Comparison of ENCODE assay signal across 12 cellular contexts in genomic region chr1:10511494-10511885, GRCh38. TPM values are rescaled to one million over a fixed set of nuclear protein-coding genes. Genes with fewer than 3 reads are reported as not detected.
DNase-seq lines count a peak whose midpoint lies in the region; ATAC-seq, FAIRE-seq and TF ChIP-seq lines count a peak whose summit lies in the region.
"Had no signal": no experiment of that assay in that cellular context is flagged by ENCODE, and none has a peak within 500 bp of the region (broad histone marks: within the 10 kb centered on the region; RNA-seq: fewer than 3 reads in every experiment).

No MANE protein-coding gene starts in this region.

- ATAC-seq in RWPE2 (ENCODE audit: low read depth) = no peak
- ATAC-seq in HG03469 (IDR thresholded peaks at IDR 0.05; ENCODE audit: unreplicated experiment) = no peak

- peak overlapping the region; percentile 91 for H3K27ac ChIP-seq in RWPE2 (ENCODE audit: poor library complexity, severe bottlenecking)
- H3K27ac ChIP-seq in effector memory CD4-positive, alpha-beta T cell (ENCODE audit: insufficient read depth, low read length, poor library complexity, severe bottlenecking) = peak overlapping the region; percentile 80
- H3K27ac ChIP-seq: HL-60, parathyroid adenoma had no signal

- no peak for FAIRE-seq in frontal cortex (lab: Jason Lieb, UNC)
- FAIRE-seq: G401.6 had no signal

- H3K4me1 ChIP-seq in RWPE2 (ENCODE audit: insufficient read depth, poor library complexity, severe bottlenecking) = peaks cover 39% of the 10 kb centered on the region
- H3K4me1 ChIP-seq in effector memory CD4-positive, alpha-beta T cell (ENCODE audit: control insufficient read depth, insufficient read depth, low read length, poor library complexity, severe bottlenecking) = peaks cover 75% of the 10 kb centered on the region
- peaks cover 41% of the 10 kb centered on the region for H3K4me1 ChIP-seq in skeletal muscle satellite cell (ENCODE audit: control insufficient read depth, insufficient read depth, low read length)

- H3K4me2 ChIP-seq in skeletal muscle satellite cell (ENCODE audit: low read length) = peak overlapping the region; percentile 83

- H3K9me3 ChIP-seq in RWPE2 (ENCODE audit: severe bottlenecking) (no peaks in the 10 kb centered on the region), skeletal muscle satellite cell (replicated peaks; ENCODE audit: low read length) (no peaks in the 10 kb centered on the region)
- H3K9me3 ChIP-seq in effector memory CD4-positive, alpha-beta T cell (ENCODE audit: control insufficient read depth, low read length) = no peaks in the 10 kb centered on the region

- H3K27me3 ChIP-seq in RWPE2 (ENCODE audit: insufficient read depth, poor library complexity, severe bottlenecking) = no peaks in the 10 kb centered on the region
- H3K27me3 ChIP-seq in effector memory CD4-positive, alpha-beta T cell (replicated peaks; ENCODE audit: control insufficient read depth, insufficient read depth, low read length, poor library complexity, severe bottlenecking) = no peaks in the 10 kb centered on the region
- no peaks in the 10 kb centered on the region for H3K27me3 ChIP-seq in skeletal muscle satellite cell (ENCODE audit: control insufficient read depth, insufficient read depth, low read length)

- TF ChIP-seq CTCF in GM12865 (IDR thresholded peaks at IDR 0.05; ENCODE audit: insufficient read depth, low read depth, low read length, missing control alignments) (no peak), RWPE2 (IDR thresholded peaks at IDR 0.05; ENCODE audit: poor library complexity, severe bottlenecking) (no peak), foreskin fibroblast (IDR thresholded peaks at IDR 0.05; ENCODE audit: low read depth, low read length) (no peak)

- H3K36me3 ChIP-seq in RWPE2 (ENCODE audit: low read depth) = no peaks in the 10 kb centered on the region; the same call in 1 of the 2 replicates
- H3K36me3 ChIP-seq in effector memory CD4-positive, alpha-beta T cell (ENCODE audit: control insufficient read depth, insufficient read depth, low read length) = no peaks in the 10 kb centered on the region
- no peaks in the 10 kb centered on the region for H3K36me3 ChIP-seq in skeletal muscle satellite cell (ENCODE audit: insufficient read depth, low read length)

- peak overlapping the region; percentile 70 for H3K9ac ChIP-seq in skeletal muscle satellite cell (ENCODE audit: low read depth, low read length)
- H3K9ac ChIP-seq: parathyroid adenoma had no signal

- DNase-seq in GM12865 (ENCODE audit: low read depth) (peak; percentile 30), RWPE2 (ENCODE audit: low spot score) (no peak), HUDEP-2 (lab: John Stamatoyannopoulos, UW; ENCODE audit: unreplicated experiment in 76 of 76) (no peak), foreskin fibroblast (no peak), frontal cortex (ENCODE audit: low spot score in 2 of 2) (no peak)
- no peak for DNase-seq in effector memory CD4-positive, alpha-beta T cell
- DNase-seq: NCI-H1930 had no signal

- H3K4me3 ChIP-seq in GM12865 (ENCODE audit: low read depth, low read length) (peak overlapping the region; percentile 28), RWPE2 (ENCODE audit: severe bottlenecking) (no peak overlapping the region), skeletal muscle satellite cell (ENCODE audit: low read length) (peak overlapping the region; percentile 56), foreskin fibroblast (ENCODE audit: low read depth in 1 of 2, low read length in 2 of 2) (peak overlapping the region in 1 of 2 donors; percentile 22)
- H3K4me3 ChIP-seq in effector memory CD4-positive, alpha-beta T cell (ENCODE audit: insufficient read depth, low read depth, low read length, poor library complexity, severe bottlenecking) = peak overlapping the region; percentile 29

RNA-seq across cellular contexts. Expression of gene PEX14, which starts 36.7 kb away (rescaled TPM):
- 14.7 and 16.2 TPM in 2 replicates for total RNA-seq in skeletal muscle satellite cell (2012; rRNA removed)
- total RNA-seq in frontal cortex = 6.1 TPM

RNA-seq across cellular contexts. Expression of gene DFFA, which starts 39.2 kb away (rescaled TPM):
- total RNA-seq in skeletal muscle satellite cell (2012; rRNA removed) = 34.0 and 36.5 TPM in 2 replicates
- total RNA-seq in frontal cortex = 29.8 TPM
